11 cellular contexts compared by ENCODE assay signal in genomic region chr19:46288896-46289588, GRCh38. TPM values are rescaled to one million over a fixed set of nuclear protein-coding genes. Genes with fewer than 3 reads are reported as not detected.
DNase-seq lines count a peak whose midpoint lies in the region; ATAC-seq and TF ChIP-seq lines count a peak whose summit lies in the region.
"Had no signal": no experiment of that assay in that cellular context is flagged by ENCODE, and none has a peak within 500 bp of the region (broad histone marks: within the 10 kb centered on the region; RNA-seq: fewer than 3 reads in every experiment).

No MANE protein-coding gene starts in this region.

- H4K20me1 ChIP-seq in hepatocyte (ENCODE audit: insufficient read depth, poor library complexity, severe bottlenecking) = no peaks in the 10 kb centered on the region

- H3K27ac ChIP-seq in breast epithelium (peak overlapping the region in 1 of 2 donors; percentile 19), hepatocyte (peak overlapping the region; percentile 77)

- TF ChIP-seq CTCF in MCF 10A (IDR thresholded peaks at IDR 0.05; ENCODE audit: unreplicated experiment) = no peak
- TF ChIP-seq CTCF in breast epithelium (IDR thresholded peaks at IDR 0.05) = no peak
- TF ChIP-seq CTCF in hepatocyte (IDR thresholded peaks at IDR 0.05; ENCODE audit: poor library complexity) = no peak

- WGBS in hepatocyte (ENCODE audit: low lambda C conversion rate, missing lambda C conversion rate) = 63% methylated on average over 2 of the region's 6 CpGs

- H3K27ac Mint-ChIP-seq in MCF 10A (ENCODE audit: low read depth, unreplicated experiment) = peak overlapping the region; percentile 88
- H3K27ac Mint-ChIP-seq: T-helper 2 cell treated with Interferon-gamma antibody and Interleukin-4, amounts not matched to agents 5 μg/mL and 100 μg/mL, for 36 hours had no signal

- H3K27me3 Mint-ChIP-seq in MCF 10A (ENCODE audit: insufficient read depth, unreplicated experiment) = no peaks in the 10 kb centered on the region

- no peak for TF ChIP-seq POLR2A in breast epithelium (IDR thresholded peaks at IDR 0.05)

- H3K27me3 ChIP-seq in breast epithelium (no peaks in the 10 kb centered on the region), hepatocyte (no peaks in the 10 kb centered on the region)

- H3K4me1 Mint-ChIP-seq in MCF 10A (ENCODE audit: insufficient read depth, unreplicated experiment) = peaks cover 17% of the 10 kb centered on the region
- H3K4me1 Mint-ChIP-seq: CD4-positive, CD25-positive, alpha-beta regulatory T cell had no signal

- peak; percentile 92 for DNase-seq in MCF 10A (ENCODE audit: unreplicated experiment)
- DNase-seq in breast epithelium (ENCODE audit: low spot score in 2 of 2) = no peak
- peak; percentile 99 for DNase-seq in amniotic epithelial cell (ENCODE audit: low read depth)
- DNase-seq in hepatocyte (ENCODE audit: low spot score) = peak; percentile 73
- DNase-seq in iPS-NIHi11 (ENCODE audit: low spot score) = no peak
- no peak for DNase-seq in NAMALWA (ENCODE audit: low spot score)
- DNase-seq in SHP77 treated with DMSO at 0.1 percent for 48 hours (lab: John Stamatoyannopoulos, UW) = no peak

- CTCF ChIA-PET in MCF 10A (lab: Yijun Ruan, JAX) = interaction anchor here (0.6 to 2.0 kb wide), 6 partner anchors 8 to 478 kb away, joined by 3 to 7 read pairs (median 4); partner anchors contain the start of gene PPP5C

- H3K4me1 ChIP-seq in breast epithelium (no peaks in the 10 kb centered on the region), hepatocyte (ENCODE audit: insufficient read depth) (no peaks in the 10 kb centered on the region)

- no peak for ATAC-seq in HG03095 (IDR thresholded peaks at IDR 0.05; ENCODE audit: unreplicated experiment)

- POLR2A ChIA-PET in MCF 10A (lab: Yijun Ruan, JAX) = interaction anchor here (0.6 to 3.1 kb wide), 7 partner anchors 11 to 172 kb away, joined by 3 to 35 read pairs (median 12); partner anchors contain the start of gene PPP5C

- no peaks in the 10 kb centered on the region for H3K36me3 ChIP-seq in breast epithelium
- H3K36me3 ChIP-seq in hepatocyte (replicated peaks; ENCODE audit: insufficient read depth, low read depth) = no peaks in the 10 kb centered on the region

- H3K9me3 ChIP-seq in breast epithelium (peaks cover 8 to 10% of the 10 kb centered on the region in 2 donors), hepatocyte (ENCODE audit: low read depth) (no peaks in the 10 kb centered on the region)

- no peak overlapping the region for H2AFZ ChIP-seq in hepatocyte

- intact Hi-C loops in MCF 10A (cut with micrococcal nuclease) = no loop called here
- intact Hi-C loops in breast epithelium (cut with DNase I; ENCODE audit: low total_unique reads) = no loop called here

- H3K9me3 Mint-ChIP-seq in MCF 10A (ENCODE audit: unreplicated experiment) = no peaks in the 10 kb centered on the region

- H3K9me2 ChIP-seq in hepatocyte (replicated peaks; ENCODE audit: insufficient read depth) = no peaks in the 10 kb centered on the region

- BruUV-seq in MCF 10A (replicated peaks; lab: Mats Ljungman, UMichigan) = no TSS peak

- no peaks in the 10 kb centered on the region for H3K79me2 ChIP-seq in hepatocyte

- H3K36me3 Mint-ChIP-seq in MCF 10A (ENCODE audit: insufficient read depth, unreplicated experiment) = no peaks in the 10 kb centered on the region
- H3K36me3 Mint-ChIP-seq: CD4-positive, CD25-positive, alpha-beta regulatory T cell had no signal

- H3K4me3 ChIP-seq in breast epithelium = no peak overlapping the region
- H3K4me3 ChIP-seq in hepatocyte = no peak overlapping the region

- no peak overlapping the region for H3K4me2 ChIP-seq in hepatocyte

- peak overlapping the region; percentile 48 for H3K4me3 Mint-ChIP-seq in MCF 10A (ENCODE audit: unreplicated experiment)
- H3K4me3 Mint-ChIP-seq: CD4-positive, CD25-positive, alpha-beta regulatory T cell; T-helper 2 cell treated with Interferon-gamma antibody and Interleukin-4, amounts not matched to agents 5 μg/mL and 100 μg/mL, for 36 hours had no signal

RNA-seq across cellular contexts. Expression of gene HIF3A, which starts 7.8 kb away (rescaled TPM):
- 0.47 TPM in 1 of 2 replicates, not detected in the other for total RNA-seq in MCF 10A (2022)
- total RNA-seq in breast epithelium = 100 to 1,000 TPM in 1 of 3 donors, 10 to 100 TPM in 2; 10.4 to 111 (median 20.6) TPM
- 54.6 and 56.8 TPM in 2 replicates for total RNA-seq in hepatocyte
- 145 and 149 TPM in 2 replicates for polyA plus RNA-seq in hepatocyte
- total RNA-seq: CD4-positive, CD25-positive, alpha-beta regulatory T cell; mononuclear cell had no signal
- polyA plus RNA-seq: CD4-positive, CD25-positive, alpha-beta regulatory T cell had no signal

RNA-seq across cellular contexts. Expression of gene PPP5C, which starts 57.8 kb away (rescaled TPM):
- total RNA-seq in MCF 10A (2022) (75.6 and 81.5 TPM in 2 replicates), breast epithelium (10 to 100 TPM; 41.3 to 72.4 (median 58.7) TPM), hepatocyte (48.6 and 51.2 TPM in 2 replicates)
- polyA plus RNA-seq in hepatocyte = 67.6 and 68.8 TPM in 2 replicates

RNA-seq across cellular contexts. Expression of gene IGFL1, which starts 59.5 kb away (rescaled TPM):
- total RNA-seq in MCF 10A (2022) (not detected in 2 replicates), breast epithelium (not detected), hepatocyte (not detected in 2 replicates)
- not detected in 2 replicates for polyA plus RNA-seq in hepatocyte
- total RNA-seq: CD4-positive, CD25-positive, alpha-beta regulatory T cell; mononuclear cell had no signal
- polyA plus RNA-seq: CD4-positive, CD25-positive, alpha-beta regulatory T cell had no signal

Comparison
In these comparisons a context has a peak if more than half of its experiments do, and no peak if none do; other contexts are left out.
1. DNase-seq: peak in MCF 10A (single experiment), amniotic epithelial cell (single experiment) and hepatocyte (single experiment); none in breast epithelium (0 of 2), iPS-NIHi11 (single experiment), NAMALWA (single experiment) and SHP77 treated with DMSO at 0.1 percent for 48 hours (single experiment).